Comparison of ENCODE assay signal across 22 cellular contexts in genomic region chr3:196603683-196604082, GRCh38. TPM values are rescaled to one million over a fixed set of nuclear protein-coding genes. Genes with fewer than 3 reads are reported as not detected.
A peak's percentile ranks its signal among the peaks of the same experiment; 100 is the strongest.
DNase-seq lines count a peak whose midpoint lies in the region; ATAC-seq and TF ChIP-seq lines count a peak whose summit lies in the region.
"Had no signal": no experiment of that assay in that cellular context is flagged by ENCODE, and none has a peak within 500 bp of the region (broad histone marks: within the 10 kb centered on the region; RNA-seq: fewer than 3 reads in every experiment).

No MANE protein-coding gene starts in this region.

- H3K4me3 Mint-ChIP-seq in MCF 10A (ENCODE audit: unreplicated experiment), result no peak overlapping the region
- H3K4me3 Mint-ChIP-seq: activated CD4-positive, alpha-beta T cell treated with anti-CD3 and anti-CD28 coated beads, Interleukin-2, amount 10 ng/mL, durations not matched to agents 7 days and 5 days; nephron; stimulated activated naive CD8-positive, alpha-beta T cell treated with anti-CD3 and anti-CD28 coated beads, Interleukin-15, Interleukin-2, amounts not matched to agents 100 ng/mL and 50 ng/mL, for 24 hours had no signal

- H3K27ac Mint-ChIP-seq in MCF 10A (ENCODE audit: low read depth, unreplicated experiment), result no peak overlapping the region
- H3K27ac Mint-ChIP-seq: activated CD4-positive, alpha-beta T cell treated with anti-CD3 and anti-CD28 coated beads, Interleukin-2, amount 10 ng/mL, durations not matched to agents 7 days and 5 days; activated naive CD4-positive, alpha-beta T cell treated with anti-CD3 and anti-CD28 coated beads, Interleukin-2, amount 50 U/mL, for 72 hours; activated T-helper 2 cell treated with anti-CD3 and anti-CD28 coated beads, Interferon-gamma antibody, Interleukin-2, Interleukin-4, amounts not matched to agents 10 μg/mL and 5 μg/mL and 100 μg/mL, durations not matched to agents 14 hours and 24 hours and 36 hours; nephron; stimulated activated naive CD8-positive, alpha-beta T cell treated with anti-CD3 and anti-CD28 coated beads, Interleukin-15, Interleukin-2, amounts not matched to agents 100 ng/mL and 50 ng/mL, for 24 hours had no signal

- CTCF ChIA-PET in MCF 10A (lab: Yijun Ruan, JAX), result interaction anchor here (0.6 to 1.2 kb wide), 2 partner anchors 18 to 85 kb away, joined by 3 to 5 read pairs; no protein-coding TSS in a partner anchor

- H3K27me3 Mint-ChIP-seq in MCF 10A (ENCODE audit: insufficient read depth, unreplicated experiment), result no peaks in the 10 kb centered on the region
- H3K27me3 Mint-ChIP-seq: activated CD4-positive, alpha-beta T cell treated with anti-CD3 and anti-CD28 coated beads, Interleukin-2, amount 10 ng/mL, durations not matched to agents 7 days and 5 days; stimulated activated naive CD8-positive, alpha-beta T cell treated with anti-CD3 and anti-CD28 coated beads, Interleukin-15, Interleukin-2, amounts not matched to agents 100 ng/mL and 50 ng/mL, for 24 hours had no signal

- no peak for ATAC-seq in GM19397 (IDR thresholded peaks at IDR 0.05; ENCODE audit: unreplicated experiment)
- no peak for ATAC-seq in omental fat pad (ENCODE audit: low FRiP score)

- DNase-seq in MCF 10A (ENCODE audit: unreplicated experiment), result peak; percentile 16
- no peak for DNase-seq in breast epithelium (ENCODE audit: low spot score in 2 of 2)
- DNase-seq in NCI-H446 (lab: John Stamatoyannopoulos, UW), result peak; percentile 7 to 52
- peak; percentile 15 for DNase-seq in astrocyte of the hippocampus (ENCODE audit: low read depth, low spot score)
- DNase-seq in COR-L47 (lab: John Stamatoyannopoulos, UW), result no peak
- no peak for DNase-seq in omental fat pad (ENCODE audit: low spot score)
- DNase-seq: activated CD4-positive, alpha-beta T cell treated with anti-CD3 and anti-CD28 coated beads, Interleukin-2, amount 10 ng/mL, durations not matched to agents 7 days and 5 days; Calu3; IMR-90; midbrain; NCI-H1436; NCI-H226; right lobe of liver had no signal

- H3K9me3 ChIP-seq in breast epithelium, result no peaks in the 10 kb centered on the region
- H3K9me3 ChIP-seq: right lobe of liver, SJCRH30 had no signal

- no peak overlapping the region for H3K27ac ChIP-seq in breast epithelium
- H3K27ac ChIP-seq: C4-2B, HL-60, parathyroid adenoma, right lobe of liver, SJCRH30 had no signal

- H3K4me1 ChIP-seq in breast epithelium, result no peaks in the 10 kb centered on the region
- H3K4me1 ChIP-seq: parathyroid adenoma, right lobe of liver, SJCRH30 had no signal

- POLR2A ChIA-PET in MCF 10A (lab: Yijun Ruan, JAX), result no interaction called here

- H3K4me1 Mint-ChIP-seq in MCF 10A (ENCODE audit: insufficient read depth, unreplicated experiment), result no peaks in the 10 kb centered on the region
- H3K4me1 Mint-ChIP-seq: nephron had no signal

- H3K36me3 ChIP-seq in breast epithelium, result no peaks in the 10 kb centered on the region
- H3K36me3 ChIP-seq: right lobe of liver, SJCRH30 had no signal

- H3K36me3 Mint-ChIP-seq in MCF 10A (ENCODE audit: insufficient read depth, unreplicated experiment), result no peaks in the 10 kb centered on the region
- H3K36me3 Mint-ChIP-seq: activated naive CD4-positive, alpha-beta T cell treated with anti-CD3 and anti-CD28 coated beads, Interleukin-2, amount 50 U/mL, for 72 hours had no signal

- no peak overlapping the region for H3K4me3 ChIP-seq in breast epithelium
- H3K4me3 ChIP-seq: right lobe of liver, SJCRH30 had no signal

- peaks cover 3% of the 10 kb centered on the region for H3K9me3 Mint-ChIP-seq in MCF 10A (ENCODE audit: unreplicated experiment)
- H3K9me3 Mint-ChIP-seq: activated naive CD4-positive, alpha-beta T cell treated with anti-CD3 and anti-CD28 coated beads, Interleukin-2, amount 50 U/mL, for 72 hours; activated T-helper 2 cell treated with anti-CD3 and anti-CD28 coated beads, Interferon-gamma antibody, Interleukin-2, Interleukin-4, amounts not matched to agents 10 μg/mL and 5 μg/mL and 100 μg/mL, durations not matched to agents 14 hours and 24 hours and 36 hours; nephron; stimulated activated naive CD8-positive, alpha-beta T cell treated with anti-CD3 and anti-CD28 coated beads, Interleukin-15, Interleukin-2, amounts not matched to agents 100 ng/mL and 50 ng/mL, for 24 hours had no signal

- intact Hi-C loops in MCF 10A (cut with micrococcal nuclease), result no loop called here
- intact Hi-C loops in breast epithelium (cut with DNase I; ENCODE audit: low total_unique reads), result no loop called here

- BruUV-seq in MCF 10A (replicated peaks; lab: Mats Ljungman, UMichigan), result no TSS peak

- no peaks in the 10 kb centered on the region for H3K27me3 ChIP-seq in breast epithelium
- H3K27me3 ChIP-seq: right lobe of liver had no signal

- no peak for TF ChIP-seq POLR2A in breast epithelium (IDR thresholded peaks at IDR 0.05)

- TF ChIP-seq CTCF in MCF 10A (IDR thresholded peaks at IDR 0.05; ENCODE audit: unreplicated experiment), result no peak
- TF ChIP-seq CTCF in breast epithelium (IDR thresholded peaks at IDR 0.05), result no peak
- no peak for TF ChIP-seq CTCF in omental fat pad (IDR thresholded peaks at IDR 0.05)

RNA-seq across cellular contexts. Expression of gene FBXO45, which starts 35.2 kb away (rescaled TPM):
- 13.2 and 16.0 TPM in 2 replicates for total RNA-seq in MCF 10A (2022)
- total RNA-seq in breast epithelium, result 1 to 10 TPM; 5.6 to 7.6 (median 7.5) TPM
- total RNA-seq in omental fat pad, result 10 to 100 TPM in 1 of 4 donors, 1 to 10 TPM in 3; 7.0 to 11.3 (median 7.1) TPM

RNA-seq across cellular contexts. Expression of gene WDR53, which starts 35.3 kb away (rescaled TPM):
- total RNA-seq in MCF 10A (2022) (14.4 and 18.8 TPM in 2 replicates), breast epithelium (1 to 10 TPM; 4.9 to 8.2 (median 6.1) TPM), omental fat pad (1 to 10 TPM; 2.4 to 5.6 (median 3.5) TPM)

RNA-seq across cellular contexts. Expression of gene NRROS, which starts 35.8 kb away (rescaled TPM):
- total RNA-seq in MCF 10A (2022) (not detected in 2 replicates), breast epithelium (10 to 100 TPM in 1 of 3 donors, 1 to 10 TPM in 2; 3.2 to 13.9 (median 4.3) TPM), omental fat pad (10 to 100 TPM in 3 of 4 donors, 1 to 10 TPM in 1; 4.3 to 21.0 (median 19.4) TPM)
- total RNA-seq: IMR-90, SJCRH30 had no signal

Comparison
In these comparisons a context has a peak if more than half of its experiments do, and no peak if none do; other contexts are left out.
1. DNase-seq: peak in MCF 10A (single experiment), NCI-H446 (2 of 2) and astrocyte of the hippocampus (single experiment); none in breast epithelium (0 of 2), COR-L47 (single experiment) and omental fat pad (single experiment).